Comparison of ENCODE assay signal across 1 cellular context in the genomic region with DNA sequence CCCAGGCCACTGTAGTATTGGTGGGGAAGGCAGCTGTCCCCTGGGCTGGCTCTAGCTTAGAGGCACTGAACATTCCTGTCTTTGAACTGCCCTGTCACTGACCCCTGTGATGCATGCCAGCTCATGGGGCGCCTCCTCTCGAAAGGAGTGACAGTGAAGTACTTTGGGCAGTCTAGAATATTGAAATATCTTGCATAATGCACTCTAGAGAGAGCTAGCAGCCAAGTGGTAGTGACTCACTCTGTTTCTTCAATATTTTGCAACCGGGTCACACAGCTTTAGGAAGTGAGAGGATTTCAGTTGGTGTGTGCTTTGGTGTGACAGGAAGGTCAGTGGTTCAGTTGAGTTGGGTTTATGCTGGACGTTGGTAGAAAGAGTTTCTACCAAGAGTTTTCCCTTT.
TF ChIP-seq lines count a peak whose summit lies in the region.

No MANE protein-coding gene starts in this region.

TF ChIP-seq in A549, 52 proteins besides CTCF, POLR2A, EP300 and RAD21 (continued from another document):
- TF ChIP-seq, protein P1, sequence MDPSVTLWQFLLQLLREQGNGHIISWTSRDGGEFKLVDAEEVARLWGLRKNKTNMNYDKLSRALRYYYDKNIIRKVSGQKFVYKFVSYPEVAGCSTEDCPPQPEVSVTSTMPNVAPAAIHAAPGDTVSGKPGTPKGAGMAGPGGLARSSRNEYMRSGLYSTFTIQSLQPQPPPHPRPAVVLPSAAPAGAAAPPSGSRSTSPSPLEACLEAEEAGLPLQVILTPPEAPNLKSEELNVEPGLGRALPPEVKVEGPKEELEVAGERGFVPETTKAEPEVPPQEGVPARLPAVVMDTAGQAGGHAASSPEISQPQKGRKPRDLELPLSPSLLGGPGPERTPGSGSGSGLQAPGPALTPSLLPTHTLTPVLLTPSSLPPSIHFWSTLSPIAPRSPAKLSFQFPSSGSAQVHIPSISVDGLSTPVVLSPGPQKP (IDR thresholded peaks at IDR 0.05; ENCODE audit: low read depth, low read length), result no peak
- TF ChIP-seq RCOR1 (IDR thresholded peaks at IDR 0.05; ENCODE audit: low read depth, low read length), result no peak
- TF ChIP-seq, protein P2, sequence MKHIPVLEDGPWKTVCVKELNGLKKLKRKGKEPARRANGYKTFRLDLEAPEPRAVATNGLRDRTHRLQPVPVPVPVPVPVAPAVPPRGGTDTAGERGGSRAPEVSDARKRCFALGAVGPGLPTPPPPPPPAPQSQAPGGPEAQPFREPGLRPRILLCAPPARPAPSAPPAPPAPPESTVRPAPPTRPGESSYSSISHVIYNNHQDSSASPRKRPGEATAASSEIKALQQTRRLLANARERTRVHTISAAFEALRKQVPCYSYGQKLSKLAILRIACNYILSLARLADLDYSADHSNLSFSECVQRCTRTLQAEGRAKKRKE (CRISPR knock-in tag; IDR thresholded peaks at IDR 0.05; ENCODE audit: low read depth), result no peak
- TF ChIP-seq, protein P3, sequence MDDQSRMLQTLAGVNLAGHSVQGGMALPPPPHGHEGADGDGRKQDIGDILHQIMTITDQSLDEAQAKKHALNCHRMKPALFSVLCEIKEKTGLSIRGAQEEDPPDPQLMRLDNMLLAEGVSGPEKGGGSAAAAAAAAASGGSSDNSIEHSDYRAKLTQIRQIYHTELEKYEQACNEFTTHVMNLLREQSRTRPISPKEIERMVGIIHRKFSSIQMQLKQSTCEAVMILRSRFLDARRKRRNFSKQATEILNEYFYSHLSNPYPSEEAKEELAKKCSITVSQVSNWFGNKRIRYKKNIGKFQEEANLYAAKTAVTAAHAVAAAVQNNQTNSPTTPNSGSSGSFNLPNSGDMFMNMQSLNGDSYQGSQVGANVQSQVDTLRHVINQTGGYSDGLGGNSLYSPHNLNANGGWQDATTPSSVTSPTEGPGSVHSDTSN (IDR thresholded peaks at IDR 0.05), result no peak
- TF ChIP-seq CBX8 (IDR thresholded peaks at IDR 0.05), result no peak
- TF ChIP-seq, protein P4, sequence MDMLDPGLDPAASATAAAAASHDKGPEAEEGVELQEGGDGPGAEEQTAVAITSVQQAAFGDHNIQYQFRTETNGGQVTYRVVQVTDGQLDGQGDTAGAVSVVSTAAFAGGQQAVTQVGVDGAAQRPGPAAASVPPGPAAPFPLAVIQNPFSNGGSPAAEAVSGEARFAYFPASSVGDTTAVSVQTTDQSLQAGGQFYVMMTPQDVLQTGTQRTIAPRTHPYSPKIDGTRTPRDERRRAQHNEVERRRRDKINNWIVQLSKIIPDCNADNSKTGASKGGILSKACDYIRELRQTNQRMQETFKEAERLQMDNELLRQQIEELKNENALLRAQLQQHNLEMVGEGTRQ (IDR thresholded peaks at IDR 0.05), result no peak
- no peak for TF ChIP-seq POLR2AphosphoS2 (conservative IDR thresholded peaks at IDR 0.05; ENCODE audit: low read length)
- TF ChIP-seq, protein P5, sequence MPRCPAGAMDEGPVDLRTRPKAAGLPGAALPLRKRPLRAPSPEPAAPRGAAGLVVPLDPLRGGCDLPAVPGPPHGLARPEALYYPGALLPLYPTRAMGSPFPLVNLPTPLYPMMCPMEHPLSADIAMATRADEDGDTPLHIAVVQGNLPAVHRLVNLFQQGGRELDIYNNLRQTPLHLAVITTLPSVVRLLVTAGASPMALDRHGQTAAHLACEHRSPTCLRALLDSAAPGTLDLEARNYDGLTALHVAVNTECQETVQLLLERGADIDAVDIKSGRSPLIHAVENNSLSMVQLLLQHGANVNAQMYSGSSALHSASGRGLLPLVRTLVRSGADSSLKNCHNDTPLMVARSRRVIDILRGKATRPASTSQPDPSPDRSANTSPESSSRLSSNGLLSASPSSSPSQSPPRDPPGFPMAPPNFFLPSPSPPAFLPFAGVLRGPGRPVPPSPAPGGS (IDR thresholded peaks at IDR 0.05), result peak; percentile 31; the same call in 1 of the 3 replicates
- no peak for TF ChIP-seq HDAC2 (IDR thresholded peaks at IDR 0.05)
- no peak for TF ChIP-seq TFCP2L1 (CRISPR knock-in tag; IDR thresholded peaks at IDR 0.05)
- TF ChIP-seq ZNF302 (CRISPR knock-in tag; IDR thresholded peaks at IDR 0.05), result no peak
- peak; percentile 82 to 83 for TF ChIP-seq CEBPB (IDR thresholded peaks at IDR 0.05)
- no peak for TF ChIP-seq ZFP36 (IDR thresholded peaks at IDR 0.05; ENCODE audit: borderline replicate concordance, partially characterized antibody)
- TF ChIP-seq, protein P6, sequence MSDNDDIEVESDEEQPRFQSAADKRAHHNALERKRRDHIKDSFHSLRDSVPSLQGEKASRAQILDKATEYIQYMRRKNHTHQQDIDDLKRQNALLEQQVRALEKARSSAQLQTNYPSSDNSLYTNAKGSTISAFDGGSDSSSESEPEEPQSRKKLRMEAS (IDR thresholded peaks at IDR 0.05), result no peak
- 0 out of 3 replicates have a peak, but pooled peaks have one; percentile 24 for TF ChIP-seq SMC3 (IDR thresholded peaks at IDR 0.05)
- TF ChIP-seq, protein P7, sequence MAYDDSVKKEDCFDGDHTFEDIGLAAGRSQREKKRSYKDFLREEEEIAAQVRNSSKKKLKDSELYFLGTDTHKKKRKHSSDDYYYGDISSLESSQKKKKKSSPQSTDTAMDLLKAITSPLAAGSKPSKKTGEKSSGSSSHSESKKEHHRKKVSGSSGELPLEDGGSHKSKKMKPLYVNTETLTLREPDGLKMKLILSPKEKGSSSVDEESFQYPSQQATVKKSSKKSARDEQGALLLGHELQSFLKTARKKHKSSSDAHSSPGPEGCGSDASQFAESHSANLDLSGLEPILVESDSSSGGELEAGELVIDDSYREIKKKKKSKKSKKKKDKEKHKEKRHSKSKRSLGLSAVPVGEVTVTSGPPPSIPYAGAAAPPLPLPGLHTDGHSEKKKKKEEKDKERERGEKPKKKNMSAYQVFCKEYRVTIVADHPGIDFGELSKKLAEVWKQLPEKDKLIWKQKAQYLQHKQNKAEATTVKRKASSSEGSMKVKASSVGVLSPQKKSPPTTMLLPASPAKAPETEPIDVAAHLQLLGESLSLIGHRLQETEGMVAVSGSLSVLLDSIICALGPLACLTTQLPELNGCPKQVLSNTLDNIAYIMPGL (CRISPR knock-in tag; IDR thresholded peaks at IDR 0.05; ENCODE audit: borderline replicate concordance), result no peak
- TF ChIP-seq JUNB (IDR thresholded peaks at IDR 0.05), result peak; percentile 52
- TF ChIP-seq RARB (CRISPR knock-in tag; IDR thresholded peaks at IDR 0.05), result no peak
- peak; percentile 61 for TF ChIP-seq FOSL2 (IDR thresholded peaks at IDR 0.05)
- peak; percentile 74 for TF ChIP-seq FOSL2 (CRISPR knock-in tag; IDR thresholded peaks at IDR 0.05)
- TF ChIP-seq FOXS1 (CRISPR knock-in tag; IDR thresholded peaks at IDR 0.05), result no peak
- TF ChIP-seq RFX5 (IDR thresholded peaks at IDR 0.05), result no peak
- TF ChIP-seq NFE2L2 (conservative IDR thresholded peaks at IDR 0.05; ENCODE audit: low read length), result no peak
- TF ChIP-seq JUN (IDR thresholded peaks at IDR 0.05), result peak in 1 of 2 experiments; percentile 56; a peak in 1 of 5 replicates
- no peak for TF ChIP-seq EHF (CRISPR knock-in tag; IDR thresholded peaks at IDR 0.05)
- TF ChIP-seq, protein P8, sequence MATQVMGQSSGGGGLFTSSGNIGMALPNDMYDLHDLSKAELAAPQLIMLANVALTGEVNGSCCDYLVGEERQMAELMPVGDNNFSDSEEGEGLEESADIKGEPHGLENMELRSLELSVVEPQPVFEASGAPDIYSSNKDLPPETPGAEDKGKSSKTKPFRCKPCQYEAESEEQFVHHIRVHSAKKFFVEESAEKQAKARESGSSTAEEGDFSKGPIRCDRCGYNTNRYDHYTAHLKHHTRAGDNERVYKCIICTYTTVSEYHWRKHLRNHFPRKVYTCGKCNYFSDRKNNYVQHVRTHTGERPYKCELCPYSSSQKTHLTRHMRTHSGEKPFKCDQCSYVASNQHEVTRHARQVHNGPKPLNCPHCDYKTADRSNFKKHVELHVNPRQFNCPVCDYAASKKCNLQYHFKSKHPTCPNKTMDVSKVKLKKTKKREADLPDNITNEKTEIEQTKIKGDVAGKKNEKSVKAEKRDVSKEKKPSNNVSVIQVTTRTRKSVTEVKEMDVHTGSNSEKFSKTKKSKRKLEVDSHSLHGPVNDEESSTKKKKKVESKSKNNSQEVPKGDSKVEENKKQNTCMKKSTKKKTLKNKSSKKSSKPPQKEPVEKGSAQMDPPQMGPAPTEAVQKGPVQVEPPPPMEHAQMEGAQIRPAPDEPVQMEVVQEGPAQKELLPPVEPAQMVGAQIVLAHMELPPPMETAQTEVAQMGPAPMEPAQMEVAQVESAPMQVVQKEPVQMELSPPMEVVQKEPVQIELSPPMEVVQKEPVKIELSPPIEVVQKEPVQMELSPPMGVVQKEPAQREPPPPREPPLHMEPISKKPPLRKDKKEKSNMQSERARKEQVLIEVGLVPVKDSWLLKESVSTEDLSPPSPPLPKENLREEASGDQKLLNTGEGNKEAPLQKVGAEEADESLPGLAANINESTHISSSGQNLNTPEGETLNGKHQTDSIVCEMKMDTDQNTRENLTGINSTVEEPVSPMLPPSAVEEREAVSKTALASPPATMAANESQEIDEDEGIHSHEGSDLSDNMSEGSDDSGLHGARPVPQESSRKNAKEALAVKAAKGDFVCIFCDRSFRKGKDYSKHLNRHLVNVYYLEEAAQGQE (IDR thresholded peaks at IDR 0.05), result no peak
- TF ChIP-seq, protein P9, sequence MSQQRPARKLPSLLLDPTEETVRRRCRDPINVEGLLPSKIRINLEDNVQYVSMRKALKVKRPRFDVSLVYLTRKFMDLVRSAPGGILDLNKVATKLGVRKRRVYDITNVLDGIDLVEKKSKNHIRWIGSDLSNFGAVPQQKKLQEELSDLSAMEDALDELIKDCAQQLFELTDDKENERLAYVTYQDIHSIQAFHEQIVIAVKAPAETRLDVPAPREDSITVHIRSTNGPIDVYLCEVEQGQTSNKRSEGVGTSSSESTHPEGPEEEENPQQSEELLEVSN (IDR thresholded peaks at IDR 0.05; ENCODE audit: borderline replicate concordance, low read depth), result no peak
TF ChIP-seq in A549: peak in this region for 7.
